In the genomic region with DNA sequence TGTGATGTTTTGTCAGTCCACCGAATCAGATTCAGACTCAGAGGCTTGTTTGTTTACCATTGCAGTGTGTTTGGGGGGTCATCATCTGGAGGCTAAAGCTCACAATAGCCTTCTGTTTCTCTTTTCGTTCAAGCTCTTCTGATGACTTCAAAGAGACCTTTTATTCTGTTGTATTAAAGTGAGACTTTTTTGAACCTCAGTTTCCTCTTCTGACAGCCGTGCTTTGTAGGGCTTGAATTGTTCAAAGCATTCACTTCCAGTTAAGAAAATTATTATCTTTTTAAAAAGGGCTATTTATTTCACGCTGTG, we compare ENCODE assay signal across 8 cellular contexts. TPM values are rescaled to one million over a fixed set of nuclear protein-coding genes. Genes with fewer than 3 reads are reported as not detected.
A peak's percentile ranks its signal among the peaks of the same experiment; 100 is the strongest.
DNase-seq lines count a peak whose midpoint lies in the region; ATAC-seq and TF ChIP-seq lines count a peak whose summit lies in the region.

No MANE protein-coding gene starts in this region.

- no peak overlapping the region for H2AFZ ChIP-seq in OCI-LY1 (ENCODE audit: low read length)
- peak overlapping the region; percentile 99 for H2AFZ ChIP-seq in neuronal stem cell (ENCODE audit: low read length)

- peak overlapping the region; percentile 86 for H3K9ac ChIP-seq in OCI-LY1 (ENCODE audit: low read length)
- no peak overlapping the region for H3K9ac ChIP-seq in neuronal stem cell (ENCODE audit: low read depth, low read length, poor library complexity)

- no peak for TF ChIP-seq CTCF in CD8-positive, alpha-beta T cell (IDR thresholded peaks at IDR 0.05)
- no peak for TF ChIP-seq CTCF in OCI-LY1 (IDR thresholded peaks at IDR 0.05; ENCODE audit: low read length)
- TF ChIP-seq CTCF in endothelial cell (IDR thresholded peaks at IDR 0.05; ENCODE audit: unreplicated experiment): no peak

- H2BK5ac ChIP-seq in neuronal stem cell (ENCODE audit: low read length): no peak overlapping the region

- no peak overlapping the region for H4K8ac ChIP-seq in neuronal stem cell (ENCODE audit: low read depth, low read length)

- no peaks in the 10 kb centered on the region for H3K27me3 ChIP-seq in CD8-positive, alpha-beta T cell (ENCODE audit: insufficient read depth, low read length)
- H3K27me3 ChIP-seq in OCI-LY1 (ENCODE audit: insufficient read depth, low read length): no peaks in the 10 kb centered on the region
- H3K27me3 ChIP-seq in neuronal stem cell (ENCODE audit: control insufficient read depth in 3 of 3, insufficient read depth in 3 of 3, low read depth in 1 of 3, low read length in 3 of 3): peaks cover 0 to 2% (median 0%) of the 10 kb centered on the region in 3 experiments

- H4K20me1 ChIP-seq in OCI-LY1 (ENCODE audit: insufficient read depth, low read length): no peaks in the 10 kb centered on the region

- H3K4me1 ChIP-seq in CD8-positive, alpha-beta T cell (ENCODE audit: insufficient read depth, low read length): peaks cover 29% of the 10 kb centered on the region
- H3K4me1 ChIP-seq in OCI-LY1 (ENCODE audit: insufficient read depth, low read length, severe bottlenecking) (peaks cover 64% of the 10 kb centered on the region), neuronal stem cell (ENCODE audit: control insufficient read depth in 2 of 2, insufficient read depth in 1 of 2, low read depth in 1 of 2, low read length in 2 of 2) (peaks cover 2 to 4% of the 10 kb centered on the region in 2 donors)

- no peak overlapping the region for H2BK12ac ChIP-seq in neuronal stem cell (ENCODE audit: low read length)

- DNase-seq in CD8-positive, alpha-beta T cell: no peak
- DNase-seq in endothelial cell (ENCODE audit: low spot score) (no peak), neuronal stem cell (ENCODE audit: low spot score) (no peak), NCI-H510A treated with DMSO at 0.1 percent for 48 hours (lab: John Stamatoyannopoulos, UW) (no peak), NCI-H446 (lab: John Stamatoyannopoulos, UW) (no peak), NCI-H187 treated with DMSO at 0.1 percent for 48 hours (lab: John Stamatoyannopoulos, UW) (no peak), NCI-H524 (lab: John Stamatoyannopoulos, UW) (no peak)

- intact Hi-C loops in CD8-positive, alpha-beta T cell (cut with DNase I, micrococcal nuclease): no loop called here

- CTCF ChIA-PET in CD8-positive, alpha-beta T cell (lab: Charles Lee): interaction anchor here (0.7 to 3.3 kb wide), 7 partner anchors 12 to 158 kb away, joined by 3 to 25 read pairs (median 3); partner anchors contain the start of gene KCTD6

- H3K27ac ChIP-seq in CD8-positive, alpha-beta T cell (ENCODE audit: low read depth, low read length): no peak overlapping the region
- H3K27ac ChIP-seq in OCI-LY1 (ENCODE audit: low read depth, low read length, poor library complexity, severe bottlenecking): peak overlapping the region; percentile 92
- H3K27ac ChIP-seq in neuronal stem cell (replicated peaks; ENCODE audit: low read length): no peak overlapping the region

- H3K9me3 Mint-ChIP-seq in CD8-positive, alpha-beta T cell: no peaks in the 10 kb centered on the region
- H3K9me3 Mint-ChIP-seq in endothelial cell (ENCODE audit: unreplicated experiment): no peaks in the 10 kb centered on the region

- H2BK15ac ChIP-seq in neuronal stem cell (ENCODE audit: low read length): no peak overlapping the region

- H3K18ac ChIP-seq in neuronal stem cell (ENCODE audit: low read length): no peak overlapping the region

- H3K4me1 Mint-ChIP-seq in CD8-positive, alpha-beta T cell (ENCODE audit: low read depth): peaks cover 32% of the 10 kb centered on the region
- peaks cover 14% of the 10 kb centered on the region for H3K4me1 Mint-ChIP-seq in endothelial cell (ENCODE audit: unreplicated experiment)

- WGBS in neuronal stem cell (ENCODE audit: extremely low coverage in 2 of 2, insufficient read length in 2 of 2, insufficient replicate concordance in 1 of 2), 2 donors: no CpG with 5 or more reads among the region's 4 CpGs

- no peak overlapping the region for H2BK120ac ChIP-seq in neuronal stem cell (ENCODE audit: low read depth, low read length)

- H3K14ac ChIP-seq in neuronal stem cell (ENCODE audit: low read length): no peak overlapping the region

- H3K27me3 Mint-ChIP-seq in CD8-positive, alpha-beta T cell (ENCODE audit: low read depth): no peaks in the 10 kb centered on the region
- H3K27me3 Mint-ChIP-seq in endothelial cell (ENCODE audit: unreplicated experiment): peaks cover 5% of the 10 kb centered on the region

- POLR2A ChIA-PET in CD8-positive, alpha-beta T cell (lab: Charles Lee): interaction anchor here (1.9 to 3.5 kb wide), 2 partner anchors 27 to 157 kb away, joined by 8 to 20 read pairs; partner anchors contain the start of genes HTD2, KCTD6 and RPP14

- no peaks in the 10 kb centered on the region for H3K9me2 ChIP-seq in OCI-LY1 (ENCODE audit: low read depth, low read length)

- no peaks in the 10 kb centered on the region for H3K36me3 ChIP-seq in CD8-positive, alpha-beta T cell (ENCODE audit: insufficient read depth, low read length)
- H3K36me3 ChIP-seq in OCI-LY1 (ENCODE audit: insufficient read depth, low read length): peaks cover 36% of the 10 kb centered on the region
- H3K36me3 ChIP-seq in neuronal stem cell (replicated peaks in 1 of 2; ENCODE audit: control insufficient read depth in 2 of 2, insufficient read depth in 2 of 2, low read length in 2 of 2): no peaks in the 10 kb centered on the region

- peaks cover 3% of the 10 kb centered on the region for H3K79me1 ChIP-seq in neuronal stem cell (ENCODE audit: low read depth, low read length)

- peaks cover 4% of the 10 kb centered on the region; the same call in 1 of the 2 replicates for H3F3A ChIP-seq in OCI-LY1 (ENCODE audit: insufficient read depth, low read length)

- peak overlapping the region; percentile 94 for H3K27ac Mint-ChIP-seq in CD8-positive, alpha-beta T cell
- no peak overlapping the region for H3K27ac Mint-ChIP-seq in endothelial cell (ENCODE audit: unreplicated experiment)

- H3K9me3 ChIP-seq in CD8-positive, alpha-beta T cell (ENCODE audit: low read length): no peaks in the 10 kb centered on the region
- no peaks in the 10 kb centered on the region for H3K9me3 ChIP-seq in OCI-LY1 (ENCODE audit: low read length)
- H3K9me3 ChIP-seq in neuronal stem cell (replicated peaks in 1 of 2; ENCODE audit: control insufficient read depth in 2 of 2, insufficient read depth in 1 of 2, low read depth in 1 of 2, low read length in 2 of 2): no peaks in the 10 kb centered on the region

- no peak overlapping the region for H2AK5ac ChIP-seq in neuronal stem cell (ENCODE audit: low read depth, low read length)

- no peak overlapping the region for H4K91ac ChIP-seq in neuronal stem cell (ENCODE audit: low read depth, low read length, poor library complexity)

- ATAC-seq in CD8-positive, alpha-beta T cell: no peak

- H3K79me2 ChIP-seq in OCI-LY1 (ENCODE audit: insufficient read depth, low read length): peaks cover 61% of the 10 kb centered on the region

- peak overlapping the region; percentile 78 for H3K4me3 ChIP-seq in CD8-positive, alpha-beta T cell (ENCODE audit: low read depth, low read length)
- H3K4me3 ChIP-seq in OCI-LY1 (ENCODE audit: low read depth, low read length, poor library complexity, severe bottlenecking): peak overlapping the region; percentile 98
- H3K4me3 ChIP-seq in neuronal stem cell (ENCODE audit: low read length in 2 of 2): peak overlapping the region in 1 of 2 donors; percentile 81

- H3K23ac ChIP-seq in neuronal stem cell (ENCODE audit: low read depth, low read length, poor library complexity): no peak overlapping the region

- peak overlapping the region; percentile 100 for H3K4me3 Mint-ChIP-seq in CD8-positive, alpha-beta T cell
- peak overlapping the region; percentile 99 for H3K4me3 Mint-ChIP-seq in endothelial cell (ENCODE audit: unreplicated experiment)

- H3K4me2 ChIP-seq in OCI-LY1 (ENCODE audit: low read length) (peak overlapping the region; percentile 95), neuronal stem cell (ENCODE audit: insufficient read depth, low read length, poor library complexity, severe bottlenecking) (no peak overlapping the region)

- H3K36me3 Mint-ChIP-seq in CD8-positive, alpha-beta T cell: peaks cover 9% of the 10 kb centered on the region
- peaks cover 2% of the 10 kb centered on the region for H3K36me3 Mint-ChIP-seq in endothelial cell (ENCODE audit: low read depth, unreplicated experiment)

- no peak overlapping the region for H3K4ac ChIP-seq in neuronal stem cell (ENCODE audit: low read length)

RNA-seq across cellular contexts. Expression of gene PXK, which starts 1.3 kb away (rescaled TPM):
- 10 to 100 TPM; 14.9 to 15.0 TPM for total RNA-seq in CD8-positive, alpha-beta T cell
- total RNA-seq in endothelial cell (ENCODE audit: unreplicated experiment): 18.8 TPM
- polyA plus RNA-seq in neuronal stem cell (2013, experiment 1 of 2): 7.1 TPM
- 7.1 TPM for polyA plus RNA-seq in neuronal stem cell (2013, experiment 2 of 2)

RNA-seq across cellular contexts. Expression of gene HTD2, which starts 27.6 kb away (rescaled TPM):
- total RNA-seq in CD8-positive, alpha-beta T cell: 1 to 10 TPM; 6.4 to 8.9 TPM
- total RNA-seq in endothelial cell (ENCODE audit: unreplicated experiment): 8.4 TPM
- polyA plus RNA-seq in neuronal stem cell (2013, experiment 1 of 2): 4.9 TPM
- polyA plus RNA-seq in neuronal stem cell (2013, experiment 2 of 2): 4.5 TPM

RNA-seq across cellular contexts. Expression of gene RPP14, which starts 27.9 kb away (rescaled TPM):
- 10 to 100 TPM; 18.3 to 20.4 TPM for total RNA-seq in CD8-positive, alpha-beta T cell
- 15.2 TPM for total RNA-seq in endothelial cell (ENCODE audit: unreplicated experiment)
- polyA plus RNA-seq in neuronal stem cell (2013, experiment 1 of 2): 14.4 TPM
- 16.0 TPM for polyA plus RNA-seq in neuronal stem cell (2013, experiment 2 of 2)
